21 cellular contexts compared by ENCODE assay signal in genomic region chr15:48426941-48427340, GRCh38.
"Had no signal": no experiment of that assay in that cellular context is flagged by ENCODE, and none has a peak within 500 bp of the region (broad histone marks: within the 10 kb centered on the region; RNA-seq: fewer than 3 reads in every experiment).

No MANE protein-coding gene starts in this region.

- H3K27ac Mint-ChIP-seq: dendritic cell treated with granulocyte-macrophage colony-stimulating factor and Interleukin-4, amounts not matched to agents 40 ng/mL and 50 ng/mL, for 4 days; effector memory CD8-positive, alpha-beta T cell; naive thymus-derived CD4-positive, alpha-beta T cell; stimulated activated naive B cell treated with anti-CD40 and anti-IgM and Interleukin-4, amounts not matched to agents 10 μg/mL and 1 μg/mL and 100 μg/mL, for 72 hours had no signal

- H3K36me3 ChIP-seq: uterus had no signal

- ATAC-seq: effector memory CD8-positive, alpha-beta T cell; heart right ventricle; naive thymus-derived CD4-positive, alpha-beta T cell; stimulated activated naive B cell treated with anti-CD40 and anti-IgM and Interleukin-4, amounts not matched to agents 10 μg/mL and 1 μg/mL and 100 μg/mL, for 72 hours had no signal

- H3K4me3 ChIP-seq: esophagus muscularis mucosa, heart right ventricle, sigmoid colon, skin epidermis, stomach, thyroid gland, upper lobe of left lung, uterus had no signal

- H3K9me3 Mint-ChIP-seq: dendritic cell treated with granulocyte-macrophage colony-stimulating factor and Interleukin-4, amounts not matched to agents 40 ng/mL and 50 ng/mL, for 4 days; effector memory CD8-positive, alpha-beta T cell; stimulated activated naive B cell treated with anti-CD40 and anti-IgM and Interleukin-4, amounts not matched to agents 10 μg/mL and 1 μg/mL and 100 μg/mL, for 72 hours had no signal

- H3K27me3 Mint-ChIP-seq: dendritic cell treated with granulocyte-macrophage colony-stimulating factor and Interleukin-4, amounts not matched to agents 40 ng/mL and 50 ng/mL, for 4 days; stimulated activated naive B cell treated with anti-CD40 and anti-IgM and Interleukin-4, amounts not matched to agents 10 μg/mL and 1 μg/mL and 100 μg/mL, for 72 hours had no signal

- H3K27ac ChIP-seq: epithelial cell of prostate, neutrophil, stomach, thyroid gland had no signal

- H3K36me3 Mint-ChIP-seq: naive thymus-derived CD4-positive, alpha-beta T cell; stimulated activated naive B cell treated with anti-CD40 and anti-IgM and Interleukin-4, amounts not matched to agents 10 μg/mL and 1 μg/mL and 100 μg/mL, for 72 hours had no signal

- H3K4me1 ChIP-seq: esophagus muscularis mucosa, heart right ventricle, sigmoid colon, stomach, thyroid gland, upper lobe of left lung, uterus had no signal

- DNase-seq: effector memory CD8-positive, alpha-beta T cell; foreskin melanocyte; heart right ventricle; hypothalamus; kidney glomerular epithelial cell; naive thymus-derived CD4-positive, alpha-beta T cell; posterior cingulate gyrus; sigmoid colon; stimulated activated CD4-positive, alpha-beta T cell treated with anti-CD3 and anti-CD28 coated beads, Interleukin-2, amount 100 ng/mL, for 24 hours; stimulated activated CD4-positive, alpha-beta T cell treated with anti-CD3 and anti-CD28 coated beads, Interleukin-4, amount 100 ng/mL, for 4 hours; stimulated activated naive B cell treated with anti-CD40 and anti-IgM and Interleukin-4, amounts not matched to agents 10 μg/mL and 1 μg/mL and 100 μg/mL, for 72 hours; stomach; thyroid gland; upper lobe of left lung; uterus had no signal

- H3K9me3 ChIP-seq: esophagus muscularis mucosa, heart right ventricle, neutrophil, sigmoid colon, stomach, thyroid gland, upper lobe of left lung, uterus had no signal

- H3K4me3 Mint-ChIP-seq: dendritic cell treated with granulocyte-macrophage colony-stimulating factor and Interleukin-4, amounts not matched to agents 40 ng/mL and 50 ng/mL, for 4 days; effector memory CD8-positive, alpha-beta T cell; naive thymus-derived CD4-positive, alpha-beta T cell; stimulated activated naive B cell treated with anti-CD40 and anti-IgM and Interleukin-4, amounts not matched to agents 10 μg/mL and 1 μg/mL and 100 μg/mL, for 72 hours had no signal

- FAIRE-seq: islet of Langerhans had no signal

- H3K27me3 ChIP-seq: esophagus muscularis mucosa, heart right ventricle, neutrophil, sigmoid colon, stomach, thyroid gland, upper lobe of left lung, uterus had no signal
